3 cellular contexts compared by ENCODE assay signal in the genomic region with DNA sequence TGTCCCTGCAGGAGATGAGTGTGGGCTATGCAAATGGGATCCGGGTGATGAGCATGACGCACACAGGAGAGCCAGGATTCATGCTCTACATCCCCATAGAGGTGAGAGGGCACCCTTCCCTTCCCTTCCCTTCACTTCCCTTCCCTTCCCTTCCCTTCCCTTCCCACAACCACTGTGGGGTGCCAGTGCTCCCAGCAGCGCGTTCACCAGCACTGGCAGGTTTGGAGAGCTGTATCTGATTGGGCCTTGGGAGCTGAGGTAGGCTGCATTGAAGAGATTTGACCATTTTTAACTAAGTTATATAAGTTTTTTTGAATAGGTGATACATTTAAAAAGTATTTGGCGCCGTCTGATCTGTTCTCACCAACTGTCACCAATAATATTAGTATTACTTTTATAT. TPM values are rescaled to one million over a fixed set of nuclear protein-coding genes. Genes with fewer than 3 reads are reported as not detected.
"Had no signal": no experiment of that assay in that cellular context is flagged by ENCODE, and none has a peak within 500 bp of the region (broad histone marks: within the 10 kb centered on the region; RNA-seq: fewer than 3 reads in every experiment).

No MANE protein-coding gene starts in this region.

RNA-seq across cellular contexts. Expression of gene CLEC18C, which starts 25.1 kb away (rescaled TPM):
- total RNA-seq: GM23338, H1, IMR-90 had no signal
